26 cellular contexts compared by ENCODE assay signal in the genomic region with DNA sequence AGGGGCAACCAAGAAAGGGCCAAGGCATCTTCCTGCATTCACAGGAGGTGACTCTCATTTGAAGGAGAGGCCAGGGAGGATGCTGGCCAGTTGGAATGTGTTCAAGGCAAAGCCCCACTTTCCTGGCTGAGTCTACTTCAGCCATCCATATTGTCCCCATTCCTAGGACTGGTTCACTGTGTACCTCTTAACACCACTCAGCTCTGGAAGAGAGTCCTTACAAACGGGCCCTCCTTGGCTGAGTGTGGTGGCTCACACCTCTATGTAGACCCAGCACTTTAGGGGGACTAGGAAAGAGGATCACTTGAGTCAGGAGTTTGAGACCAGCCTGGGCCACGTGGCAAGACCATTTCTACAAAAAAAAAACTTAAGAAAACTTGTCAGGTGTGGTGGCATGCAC.
"Had no signal": no experiment of that assay in that cellular context is flagged by ENCODE, and none has a peak within 500 bp of the region (broad histone marks: within the 10 kb centered on the region; RNA-seq: fewer than 3 reads in every experiment).

No MANE protein-coding gene starts in this region.

- H3K4me1 Mint-ChIP-seq: memory B cell; stimulated activated memory B cell treated with anti-CD40 and anti-IgM and Interleukin-4, amounts not matched to agents 10 μg/mL and 1 μg/mL and 100 μg/mL, for 72 hours had no signal

- H3K36me3 ChIP-seq: ovary had no signal

- H3K4me2 ChIP-seq: smooth muscle cell had no signal

- ATAC-seq: left cardiac atrium; mucosa of descending colon; naive thymus-derived CD4-positive, alpha-beta T cell; natural killer cell treated with Interleukin-12 subunit alpha and Interleukin-12 subunit beta and Interleukin-15 and Interleukin-18, amount 100 ng/mL, for 72 hours; stimulated activated memory B cell treated with anti-CD40 and anti-IgM and Interleukin-4, amounts not matched to agents 10 μg/mL and 1 μg/mL and 100 μg/mL, for 72 hours had no signal

- DNase-seq: hippocampal formation; kidney glomerular epithelial cell; left cardiac atrium; midbrain; mucosa of descending colon; naive thymus-derived CD4-positive, alpha-beta T cell; nucleus accumbens; ovary; right lobe of liver; stimulated activated CD4-positive, alpha-beta T cell treated with anti-CD3 and anti-CD28 coated beads, Interleukin-1b, Interleukin-23, amount 100 ng/mL, for 48 hours; stimulated activated CD4-positive, alpha-beta T cell treated with anti-CD3 and anti-CD28 coated beads, Interleukin-2, amount 100 ng/mL, for 48 hours; stimulated activated CD4-positive, alpha-beta T cell treated with anti-CD3 and anti-CD28 coated beads, Interleukin-4, amount 100 ng/mL, for 4 hours; stimulated activated CD8-positive, alpha-beta memory T cell treated with anti-CD3 and anti-CD28 coated beads, Interleukin-4, amount 100 ng/mL, for 48 hours; stimulated activated naive CD4-positive, alpha-beta T cell treated with Interleukin-2 at 50 U/mL for 16 hours; stimulated activated naive CD8-positive, alpha-beta T cell treated with anti-CD3 and anti-CD28 coated beads, Interleukin-15, amount 100 ng/mL, for 72 hours; substantia nigra had no signal

- H3K9me3 Mint-ChIP-seq: memory B cell; naive thymus-derived CD4-positive, alpha-beta T cell; natural killer cell treated with Interleukin-12 subunit alpha and Interleukin-12 subunit beta and Interleukin-15 and Interleukin-18, amount 100 ng/mL, for 72 hours; stimulated activated memory B cell treated with anti-CD40 and anti-IgM and Interleukin-4, amounts not matched to agents 10 μg/mL and 1 μg/mL and 100 μg/mL, for 72 hours; stimulated activated naive CD8-positive, alpha-beta T cell treated with anti-CD3 and anti-CD28 coated beads, Interleukin-15, amount 100 ng/mL, for 72 hours; type B pancreatic cell had no signal

- H3K4me3 ChIP-seq: lung, mucosa of descending colon, ovary, right atrium auricular region, right lobe of liver, smooth muscle cell, tibial nerve, vagina had no signal

- H3K4me3 Mint-ChIP-seq: memory B cell; naive thymus-derived CD4-positive, alpha-beta T cell; natural killer cell treated with Interleukin-12 subunit alpha and Interleukin-12 subunit beta and Interleukin-15 and Interleukin-18, amount 100 ng/mL, for 72 hours; stimulated activated memory B cell treated with anti-CD40 and anti-IgM and Interleukin-4, amounts not matched to agents 10 μg/mL and 1 μg/mL and 100 μg/mL, for 72 hours; stimulated activated naive CD8-positive, alpha-beta T cell treated with anti-CD3 and anti-CD28 coated beads, Interleukin-15, amount 100 ng/mL, for 72 hours; type B pancreatic cell had no signal

- H3K9me3 ChIP-seq: mucosa of descending colon, ovary, right atrium auricular region, right lobe of liver, tibial nerve, vagina had no signal

- H3K27ac ChIP-seq: ovary, right atrium auricular region, right lobe of liver, tibial nerve, vagina had no signal

- H3K27me3 ChIP-seq: ovary, right atrium auricular region, right lobe of liver, tibial nerve, vagina had no signal

- H3K27me3 Mint-ChIP-seq: memory B cell; naive thymus-derived CD4-positive, alpha-beta T cell; natural killer cell treated with Interleukin-12 subunit alpha and Interleukin-12 subunit beta and Interleukin-15 and Interleukin-18, amount 100 ng/mL, for 72 hours; progenitor cell of endocrine pancreas; stimulated activated memory B cell treated with anti-CD40 and anti-IgM and Interleukin-4, amounts not matched to agents 10 μg/mL and 1 μg/mL and 100 μg/mL, for 72 hours; stimulated activated naive CD8-positive, alpha-beta T cell treated with anti-CD3 and anti-CD28 coated beads, Interleukin-15, amount 100 ng/mL, for 72 hours; type B pancreatic cell had no signal

- H3K4me1 ChIP-seq: right atrium auricular region, right lobe of liver, tibial nerve, vagina had no signal

- H3K27ac Mint-ChIP-seq: memory B cell; natural killer cell treated with Interleukin-12 subunit alpha and Interleukin-12 subunit beta and Interleukin-15 and Interleukin-18, amount 100 ng/mL, for 72 hours; progenitor cell of endocrine pancreas; stimulated activated memory B cell treated with anti-CD40 and anti-IgM and Interleukin-4, amounts not matched to agents 10 μg/mL and 1 μg/mL and 100 μg/mL, for 72 hours; stimulated activated naive CD8-positive, alpha-beta T cell treated with anti-CD3 and anti-CD28 coated beads, Interleukin-15, amount 100 ng/mL, for 72 hours; type B pancreatic cell had no signal
